Comparison of ENCODE assay signal across 23 cellular contexts in the genomic region with DNA sequence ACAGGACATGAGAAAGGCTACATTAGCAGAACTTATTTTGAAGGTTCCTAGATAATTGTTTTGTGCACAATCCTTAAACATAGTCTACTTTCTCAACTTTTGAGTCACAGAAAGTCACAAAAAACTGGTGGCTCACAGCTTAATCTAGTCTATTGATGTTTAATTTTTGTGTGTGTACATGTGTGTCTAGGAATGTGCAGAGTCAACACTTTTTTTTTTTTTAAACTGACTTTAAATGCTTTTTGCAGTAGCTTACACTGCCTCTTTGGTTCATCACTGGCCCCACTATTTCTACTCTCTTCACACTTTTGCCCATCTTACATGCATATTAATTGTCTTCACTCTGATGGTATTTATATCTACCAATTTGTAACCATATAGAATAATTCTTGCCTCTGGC.
"Had no signal": no experiment of that assay in that cellular context is flagged by ENCODE, and none has a peak within 500 bp of the region (broad histone marks: within the 10 kb centered on the region; RNA-seq: fewer than 3 reads in every experiment).

No MANE protein-coding gene starts in this region.

- H3K4me1 Mint-ChIP-seq: immature natural killer cell, mesothelial cell of epicardium, naive B cell had no signal

- H3K36me3 ChIP-seq: esophagus muscularis mucosa, gastroesophageal sphincter, heart left ventricle, left lung, lower lobe of right lung had no signal

- H3K4me3 ChIP-seq: coronary artery, dorsolateral prefrontal cortex, esophagus muscularis mucosa, gastroesophageal sphincter, heart left ventricle, hepatocyte, left lung, lower lobe of right lung, mucosa of descending colon had no signal

- H3K27me3 Mint-ChIP-seq: naive B cell had no signal

- H3K9me3 ChIP-seq: lower lobe of right lung had no signal

- H3K79me2 ChIP-seq: hepatocyte had no signal

- ATAC-seq: foreskin keratinocyte, gastroesophageal sphincter, heart left ventricle, left cardiac atrium, left ventricle myocardium superior, lower lobe of right lung, mucosa of descending colon had no signal

- FAIRE-seq: endothelial cell of umbilical vein, frontal cortex, keratinocyte had no signal

- H3K27ac Mint-ChIP-seq: immature natural killer cell, mesothelial cell of epicardium, naive B cell had no signal

- H2AFZ ChIP-seq: hepatocyte had no signal

- H3K27ac ChIP-seq: coronary artery, dorsolateral prefrontal cortex, esophagus muscularis mucosa, foreskin keratinocyte, gastroesophageal sphincter, heart left ventricle, hepatocyte, left lung, lower lobe of right lung had no signal

- H3K4me2 ChIP-seq: hepatocyte had no signal

- H3K36me3 Mint-ChIP-seq: immature natural killer cell, mesothelial cell of epicardium, naive B cell had no signal

- H3K27me3 ChIP-seq: dorsolateral prefrontal cortex, esophagus muscularis mucosa, gastroesophageal sphincter, heart left ventricle, hepatocyte, left lung had no signal

- H3K4me1 ChIP-seq: esophagus muscularis mucosa, foreskin keratinocyte, gastroesophageal sphincter, heart left ventricle, left lung, lower lobe of right lung had no signal

- H3K4me3 Mint-ChIP-seq: immature natural killer cell, mesothelial cell of epicardium, naive B cell had no signal

- DNase-seq: dermis blood vessel endothelial cell; dorsolateral prefrontal cortex; effector CD4-positive, alpha-beta T cell; effector memory CD4-positive, alpha-beta T cell; foreskin keratinocyte; heart left ventricle; hypothalamus; immature natural killer cell; left cardiac atrium; left lung; left ventricle myocardium superior; lower lobe of right lung; mesenchymal stem cell; mucosa of descending colon; naive B cell had no signal
